ENCODE assay signal across 37 cellular contexts in genomic region chr20:17723301-17723691, GRCh38. TPM values are rescaled to one million over a fixed set of nuclear protein-coding genes. Genes with fewer than 3 reads are reported as not detected.
"Had no signal": no experiment of that assay in that cellular context is flagged by ENCODE, and none has a peak within 500 bp of the region (broad histone marks: within the 10 kb centered on the region; RNA-seq: fewer than 3 reads in every experiment).

No MANE protein-coding gene starts in this region.

- ATAC-seq: activated CD4-positive, alpha-beta T cell treated with anti-CD3 and anti-CD28 coated beads for 36 hours; activated CD4-positive, CD25-positive, alpha-beta regulatory T cell treated with anti-CD3 and anti-CD28 coated beads, Interleukin-2, amount 50 U/mL, for 24 hours; activated CD8-positive, alpha-beta memory T cell treated with anti-CD3 and anti-CD28 coated beads, Interleukin-2, amount 10 ng/mL, durations not matched to agents 7 days and 5 days; activated CD8-positive, alpha-beta T cell treated with anti-CD3 and anti-CD28 coated beads, Interleukin-2, amount 10 ng/mL, durations not matched to agents 7 days and 5 days; activated naive CD8-positive, alpha-beta T cell treated with anti-CD3 and anti-CD28 coated beads, Interleukin-2, amount 50 U/mL, for 24 hours; T-cell; T-helper 17 cell had no signal

- H3K36me3 ChIP-seq: ascending aorta, brain microvascular endothelial cell, breast epithelium had no signal

- DNase-seq: activated CD4-positive, alpha-beta memory T cell treated with anti-CD3 and anti-CD28 coated beads, Interleukin-2, amount 10 ng/mL, durations not matched to agents 7 days and 5 days; activated CD4-positive, alpha-beta T cell treated with anti-CD3 and anti-CD28 coated beads for 1 hour; activated CD4-positive, alpha-beta T cell treated with anti-CD3 and anti-CD28 coated beads for 36 hours; activated CD4-positive, alpha-beta T cell treated with anti-CD3 and anti-CD28 coated beads for 48 hours; activated CD4-positive, alpha-beta T cell treated with anti-CD3 and anti-CD28 coated beads, Interleukin-2, amount 10 ng/mL, durations not matched to agents 7 days and 5 days; activated CD4-positive, alpha-beta T cell treated with anti-CD3 and anti-CD28 coated beads, Interleukin-2, amount 50 U/mL, for 48 hours; activated CD4-positive, CD25-positive, alpha-beta regulatory T cell; activated CD8-positive, alpha-beta memory T cell treated with anti-CD3 and anti-CD28 coated beads for 24 hours; activated CD8-positive, alpha-beta memory T cell treated with anti-CD3 and anti-CD28 coated beads, Interleukin-2, amount 10 ng/mL, durations not matched to agents 7 days and 5 days; activated CD8-positive, alpha-beta memory T cell treated with anti-CD3 and anti-CD28 coated beads, Interleukin-2, amount 50 U/mL, for 48 hours; activated CD8-positive, alpha-beta T cell treated with anti-CD3 and anti-CD28 coated beads, Interleukin-2, amount 10 ng/mL, durations not matched to agents 7 days and 5 days; activated effector memory CD4-positive, alpha-beta T cell treated with Interleukin-2 at 50 U/mL for 16 hours; activated gamma-delta T cell; activated naive CD4-positive, alpha-beta T cell treated with anti-CD3 and anti-CD28 coated beads, Interleukin-2, amount 10 ng/mL, durations not matched to agents 7 days and 5 days; activated naive CD4-positive, alpha-beta T cell treated with Interleukin-2 at 50 U/mL for 16 hours; activated naive CD8-positive, alpha-beta T cell treated with anti-CD3 and anti-CD28 coated beads, Interleukin-2, amount 10 ng/mL, durations not matched to agents 7 days and 5 days; activated naive CD8-positive, alpha-beta T cell treated with anti-CD3 and anti-CD28 coated beads, Interleukin-2, amount 50 U/mL, for 24 hours; activated T-cell treated with anti-CD3 and anti-CD28 coated beads, Interleukin-2, amount 50 U/mL, for 24 hours; activated T-cell treated with anti-CD3 and anti-CD28 coated beads, Interleukin-2, amount 50 U/mL, for 48 hours; amygdala; anterior cingulate cortex; brain microvascular endothelial cell; central memory CD4-positive, alpha-beta T cell; T-cell; T-helper 17 cell had no signal

- H3K27ac ChIP-seq: ascending aorta, brain microvascular endothelial cell, breast epithelium, VCaP had no signal

- H3K4me3 ChIP-seq: ascending aorta, breast epithelium had no signal

- H3K27ac Mint-ChIP-seq: activated CD4-positive, alpha-beta memory T cell treated with anti-CD3 and anti-CD28 coated beads, Interleukin-2, amount 10 ng/mL, durations not matched to agents 7 days and 5 days; activated CD4-positive, alpha-beta T cell treated with anti-CD3 and anti-CD28 coated beads for 36 hours; activated CD4-positive, alpha-beta T cell treated with anti-CD3 and anti-CD28 coated beads, Interleukin-2, amount 10 ng/mL, durations not matched to agents 7 days and 5 days; activated CD8-positive, alpha-beta memory T cell treated with anti-CD3 and anti-CD28 coated beads, Interleukin-2, amount 10 ng/mL, durations not matched to agents 7 days and 5 days; activated CD8-positive, alpha-beta T cell treated with anti-CD3 and anti-CD28 coated beads, Interleukin-2, amount 10 ng/mL, durations not matched to agents 7 days and 5 days; activated naive CD4-positive, alpha-beta T cell treated with anti-CD3 and anti-CD28 coated beads, Interleukin-2, amount 10 ng/mL, durations not matched to agents 7 days and 5 days; activated naive CD4-positive, alpha-beta T cell treated with anti-CD3 and anti-CD28 coated beads, Interleukin-2, amount 50 U/mL, for 24 hours; activated naive CD8-positive, alpha-beta T cell; activated naive CD8-positive, alpha-beta T cell treated with anti-CD3 and anti-CD28 coated beads, Interleukin-2, amount 10 ng/mL, durations not matched to agents 7 days and 5 days; activated naive CD8-positive, alpha-beta T cell treated with anti-CD3 and anti-CD28 coated beads, Interleukin-2, amount 50 U/mL, for 24 hours; activated T-cell treated with anti-CD3 and anti-CD28 coated beads, Interleukin-2, amount 50 U/mL, for 24 hours; activated T-helper 2 cell treated with anti-CD3 and anti-CD28 coated beads, Interferon-gamma antibody, Interleukin-2, Interleukin-4, amounts not matched to agents 10 μg/mL and 5 μg/mL and 100 μg/mL, durations not matched to agents 14 hours and 24 hours and 36 hours; T-cell; T-helper 17 cell had no signal

- H3K27me3 ChIP-seq: ascending aorta, brain microvascular endothelial cell, breast epithelium had no signal

- H3K4me1 Mint-ChIP-seq: activated CD4-positive, alpha-beta memory T cell treated with anti-CD3 and anti-CD28 coated beads, Interleukin-2, amount 10 ng/mL, durations not matched to agents 7 days and 5 days; activated CD4-positive, alpha-beta T cell treated with anti-CD3 and anti-CD28 coated beads for 36 hours; activated CD4-positive, alpha-beta T cell treated with anti-CD3 and anti-CD28 coated beads, Interleukin-2, amount 10 ng/mL, durations not matched to agents 7 days and 5 days; activated CD8-positive, alpha-beta memory T cell treated with anti-CD3 and anti-CD28 coated beads, Interleukin-2, amount 10 ng/mL, durations not matched to agents 7 days and 5 days; activated naive CD4-positive, alpha-beta T cell treated with anti-CD3 and anti-CD28 coated beads, Interleukin-2, amount 10 ng/mL, durations not matched to agents 7 days and 5 days; activated naive CD4-positive, alpha-beta T cell treated with anti-CD3 and anti-CD28 coated beads, Interleukin-2, amount 50 U/mL, for 24 hours; activated naive CD8-positive, alpha-beta T cell treated with anti-CD3 and anti-CD28 coated beads, Interleukin-2, amount 10 ng/mL, durations not matched to agents 7 days and 5 days; activated naive CD8-positive, alpha-beta T cell treated with anti-CD3 and anti-CD28 coated beads, Interleukin-2, amount 50 U/mL, for 24 hours; T-cell; T-helper 17 cell had no signal

- H3K4me1 ChIP-seq: ascending aorta, breast epithelium had no signal

- H3K36me3 Mint-ChIP-seq: activated CD8-positive, alpha-beta memory T cell treated with anti-CD3 and anti-CD28 coated beads, Interleukin-2, amount 10 ng/mL, durations not matched to agents 7 days and 5 days; activated naive CD4-positive, alpha-beta T cell treated with anti-CD3 and anti-CD28 coated beads, Interleukin-2, amount 10 ng/mL, durations not matched to agents 7 days and 5 days; activated naive CD4-positive, alpha-beta T cell treated with anti-CD3 and anti-CD28 coated beads, Interleukin-2, amount 50 U/mL, for 24 hours; activated naive CD8-positive, alpha-beta T cell; activated naive CD8-positive, alpha-beta T cell treated with anti-CD3 and anti-CD28 coated beads, Interleukin-2, amount 10 ng/mL, durations not matched to agents 7 days and 5 days; T-cell had no signal

- H3K9me3 ChIP-seq: ascending aorta, breast epithelium had no signal

- FAIRE-seq: TTC549 had no signal

- H3K27me3 Mint-ChIP-seq: activated CD4-positive, alpha-beta T cell treated with anti-CD3 and anti-CD28 coated beads for 36 hours; activated naive CD4-positive, alpha-beta T cell treated with anti-CD3 and anti-CD28 coated beads, Interleukin-2, amount 50 U/mL, for 24 hours; activated naive CD8-positive, alpha-beta T cell had no signal

- H3K4me3 Mint-ChIP-seq: activated CD4-positive, alpha-beta memory T cell treated with anti-CD3 and anti-CD28 coated beads, Interleukin-2, amount 10 ng/mL, durations not matched to agents 7 days and 5 days; activated CD4-positive, alpha-beta T cell treated with anti-CD3 and anti-CD28 coated beads for 36 hours; activated CD4-positive, alpha-beta T cell treated with anti-CD3 and anti-CD28 coated beads, Interleukin-2, amount 10 ng/mL, durations not matched to agents 7 days and 5 days; activated CD8-positive, alpha-beta memory T cell treated with anti-CD3 and anti-CD28 coated beads, Interleukin-2, amount 10 ng/mL, durations not matched to agents 7 days and 5 days; activated CD8-positive, alpha-beta T cell treated with anti-CD3 and anti-CD28 coated beads, Interleukin-2, amount 10 ng/mL, durations not matched to agents 7 days and 5 days; activated naive CD4-positive, alpha-beta T cell treated with anti-CD3 and anti-CD28 coated beads, Interleukin-2, amount 10 ng/mL, durations not matched to agents 7 days and 5 days; activated naive CD4-positive, alpha-beta T cell treated with anti-CD3 and anti-CD28 coated beads, Interleukin-2, amount 50 U/mL, for 24 hours; activated naive CD8-positive, alpha-beta T cell; activated naive CD8-positive, alpha-beta T cell treated with anti-CD3 and anti-CD28 coated beads, Interleukin-2, amount 10 ng/mL, durations not matched to agents 7 days and 5 days; activated naive CD8-positive, alpha-beta T cell treated with anti-CD3 and anti-CD28 coated beads, Interleukin-2, amount 50 U/mL, for 24 hours; activated T-cell treated with anti-CD3 and anti-CD28 coated beads, Interleukin-2, amount 50 U/mL, for 24 hours; T-cell; T-helper 17 cell had no signal

- H3K9me3 Mint-ChIP-seq: activated CD4-positive, alpha-beta memory T cell treated with anti-CD3 and anti-CD28 coated beads, Interleukin-2, amount 10 ng/mL, durations not matched to agents 7 days and 5 days; activated CD4-positive, alpha-beta T cell treated with anti-CD3 and anti-CD28 coated beads, Interleukin-2, amount 10 ng/mL, durations not matched to agents 7 days and 5 days; activated naive CD4-positive, alpha-beta T cell treated with anti-CD3 and anti-CD28 coated beads, Interleukin-2, amount 10 ng/mL, durations not matched to agents 7 days and 5 days; activated naive CD4-positive, alpha-beta T cell treated with anti-CD3 and anti-CD28 coated beads, Interleukin-2, amount 50 U/mL, for 24 hours; activated naive CD8-positive, alpha-beta T cell treated with anti-CD3 and anti-CD28 coated beads, Interleukin-2, amount 10 ng/mL, durations not matched to agents 7 days and 5 days; activated naive CD8-positive, alpha-beta T cell treated with anti-CD3 and anti-CD28 coated beads, Interleukin-2, amount 50 U/mL, for 24 hours; activated T-cell treated with anti-CD3 and anti-CD28 coated beads, Interleukin-2, amount 50 U/mL, for 24 hours; activated T-helper 2 cell treated with anti-CD3 and anti-CD28 coated beads, Interferon-gamma antibody, Interleukin-2, Interleukin-4, amounts not matched to agents 10 μg/mL and 5 μg/mL and 100 μg/mL, durations not matched to agents 14 hours and 24 hours and 36 hours; T-cell had no signal

RNA-seq across cellular contexts. Expression of gene BANF2, which starts 23.5 kb away (rescaled TPM):
- total RNA-seq: activated CD4-positive, alpha-beta memory T cell treated with anti-CD3 and anti-CD28 coated beads, Interleukin-2, amount 10 ng/mL, durations not matched to agents 7 days and 5 days; activated CD4-positive, alpha-beta T cell treated with anti-CD3 and anti-CD28 coated beads for 36 hours; activated CD4-positive, alpha-beta T cell treated with anti-CD3 and anti-CD28 coated beads, Interleukin-2, amount 10 ng/mL, durations not matched to agents 7 days and 5 days; activated CD8-positive, alpha-beta memory T cell treated with anti-CD3 and anti-CD28 coated beads, Interleukin-2, amount 10 ng/mL, durations not matched to agents 7 days and 5 days; activated CD8-positive, alpha-beta T cell treated with anti-CD3 and anti-CD28 coated beads, Interleukin-2, amount 10 ng/mL, durations not matched to agents 7 days and 5 days; activated naive CD8-positive, alpha-beta T cell treated with anti-CD3 and anti-CD28 coated beads, Interleukin-2, amount 10 ng/mL, durations not matched to agents 7 days and 5 days; activated T-helper 2 cell treated with anti-CD3 and anti-CD28 coated beads, Interferon-gamma antibody, Interleukin-2, Interleukin-4, amounts not matched to agents 10 μg/mL and 5 μg/mL and 100 μg/mL, durations not matched to agents 14 hours and 24 hours and 36 hours; ascending aorta; breast epithelium; cardiac septum; cerebellum; T-cell; T-helper 1 cell treated with Interleukin-12 subunit alpha and Interleukin-12 subunit beta and Interleukin-4 antibody, amounts not matched to agents 30 ng/mL and 1 ng/mL, for 36 hours; T-helper 17 cell; T-helper 2 cell treated with Interferon-gamma antibody and Interleukin-4, amounts not matched to agents 100 ng/mL and 5 ng/mL, for 36 hours had no signal
